ENCODE assay signal across 14 cellular contexts in the genomic region with DNA sequence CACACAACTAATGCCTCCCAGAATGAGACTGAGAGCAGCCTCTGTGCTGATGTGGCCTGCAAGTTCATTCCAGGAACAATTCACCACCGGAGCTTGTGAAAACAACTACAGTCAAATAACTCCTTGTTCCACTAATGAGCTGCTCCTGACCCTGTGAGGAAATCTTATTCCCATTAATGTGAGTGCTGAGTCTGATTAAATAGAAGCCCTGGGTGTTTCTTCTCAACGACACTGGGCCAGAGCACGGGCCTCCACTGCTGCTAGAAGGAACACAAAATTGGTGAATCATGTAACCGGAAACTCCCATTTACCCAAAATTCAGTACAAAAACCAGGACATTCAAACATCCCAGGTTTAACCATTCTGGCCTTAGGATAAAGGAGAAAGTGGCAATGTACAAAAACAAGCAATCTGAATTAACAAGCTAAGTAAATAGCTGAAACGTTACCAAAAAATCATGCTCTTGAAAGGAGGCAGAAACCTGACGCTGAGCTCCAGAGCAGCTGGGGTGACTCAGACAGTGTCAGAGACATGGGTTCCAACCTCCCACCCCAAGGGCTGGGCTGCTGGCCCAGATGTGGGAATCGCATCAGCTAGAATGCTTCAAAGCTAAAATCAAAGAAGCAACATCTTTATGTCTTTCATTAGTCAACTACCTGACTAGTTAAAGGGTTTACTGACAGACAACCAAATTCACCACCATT. TPM values are rescaled to one million over a fixed set of nuclear protein-coding genes. Genes with fewer than 3 reads are reported as not detected.
DNase-seq lines count a peak whose midpoint lies in the region; ATAC-seq, FAIRE-seq and TF ChIP-seq lines count a peak whose summit lies in the region.
"Had no signal": no experiment of that assay in that cellular context is flagged by ENCODE, and none has a peak within 500 bp of the region (broad histone marks: within the 10 kb centered on the region; RNA-seq: fewer than 3 reads in every experiment).

No MANE protein-coding gene starts in this region.

- no peaks in the 10 kb centered on the region for H3K27me3 ChIP-seq in HCT116 (ENCODE audit: insufficient read depth, low read length)
- H3K27me3 ChIP-seq in astrocyte (ENCODE audit: insufficient read depth, low read length) = no peaks in the 10 kb centered on the region
- no peaks in the 10 kb centered on the region for H3K27me3 ChIP-seq in heart right ventricle

- no peaks in the 10 kb centered on the region for H3K9me2 ChIP-seq in HCT116 (ENCODE audit: insufficient read depth)

- H3K27ac ChIP-seq in HCT116 (ENCODE audit: low read depth, low read length) (peak overlapping the region; percentile 64), astrocyte (ENCODE audit: low read depth, low read length) (peak overlapping the region; percentile 51), heart right ventricle (peak overlapping the region in 5 of 10 donors; percentile 17 to 66 (median 36))

- H3K4me2 ChIP-seq in HCT116 (ENCODE audit: low read length) (peak overlapping the region; percentile 55), astrocyte (ENCODE audit: low read length) (peak overlapping the region; percentile 38)

- H3K27me3 Mint-ChIP-seq in astrocyte (ENCODE audit: low read depth, unreplicated experiment) = no peaks in the 10 kb centered on the region
- H3K27me3 Mint-ChIP-seq: activated CD4-positive, alpha-beta T cell treated with anti-CD3 and anti-CD28 coated beads, Interleukin-2, amount 10 ng/mL, durations not matched to agents 7 days and 5 days; progenitor cell of endocrine pancreas had no signal

- RAD21 ChIA-PET in HCT116 (lab: Charles Lee; ENCODE audit: low non-redundant PET in 1 of 2, low total read pairs in 2 of 2, uncharacterized antibody in 2 of 2, unreplicated experiment in 2 of 2) = no interaction called here

- no peak overlapping the region for H3K4me3 Mint-ChIP-seq in astrocyte (ENCODE audit: unreplicated experiment)
- no peak overlapping the region for H3K4me3 Mint-ChIP-seq in stimulated activated effector memory CD8-positive, alpha-beta T cell treated with anti-CD3 and anti-CD28 coated beads, Interleukin-12 subunit alpha, Interleukin-12 subunit beta, amount 100 ng/mL, for 72 hours
- H3K4me3 Mint-ChIP-seq: activated CD4-positive, alpha-beta T cell treated with anti-CD3 and anti-CD28 coated beads, Interleukin-2, amount 10 ng/mL, durations not matched to agents 7 days and 5 days; immature natural killer cell had no signal

- 58 to 60% methylated on average over 7 of the region's 7 CpGs for WGBS in heart right ventricle, 2 donors

- H3K4me3 ChIP-seq in HCT116 (replicated peaks in 1 of 2; ENCODE audit: low read depth in 1 of 2, low read length in 2 of 2) (peak overlapping the region in 1 of 2 experiments; percentile 12; a peak in 1 of 4 replicates), astrocyte (ENCODE audit: insufficient read depth, low read depth, low read length) (no peak overlapping the region), heart right ventricle (no peak overlapping the region)

- H3K9ac ChIP-seq in HCT116 (ENCODE audit: low read length) (peak overlapping the region; percentile 15; the same call in 1 of the 2 replicates), astrocyte (ENCODE audit: low read length) (peak overlapping the region; percentile 42)

- TF ChIP-seq POLR2A in HCT116 (IDR thresholded peaks at IDR 0.05; ENCODE audit: borderline replicate concordance, extremely low read depth, insufficient read depth, insufficient read length) = no peak

- H3K27ac Mint-ChIP-seq in astrocyte (ENCODE audit: unreplicated experiment) = peak overlapping the region; percentile 5
- H3K27ac Mint-ChIP-seq in stimulated activated effector memory CD8-positive, alpha-beta T cell treated with anti-CD3 and anti-CD28 coated beads, Interleukin-12 subunit alpha, Interleukin-12 subunit beta, amount 100 ng/mL, for 72 hours = no peak overlapping the region
- H3K27ac Mint-ChIP-seq: activated CD4-positive, alpha-beta T cell treated with anti-CD3 and anti-CD28 coated beads, Interleukin-2, amount 10 ng/mL, durations not matched to agents 7 days and 5 days; immature natural killer cell; progenitor cell of endocrine pancreas had no signal

- TF ChIP-seq RAD21 in HCT116 (IDR thresholded peaks at IDR 0.05; ENCODE audit: low read depth) = no peak

- peaks cover 23 to 28% of the 10 kb centered on the region in 2 experiments for H3K4me1 ChIP-seq in HCT116 (ENCODE audit: control insufficient read depth in 1 of 2, insufficient read depth in 2 of 2, low read length in 2 of 2)
- peaks cover 16% of the 10 kb centered on the region for H3K4me1 ChIP-seq in astrocyte (ENCODE audit: insufficient read depth, low read length)
- peaks cover 0 to 19% (median 7%) of the 10 kb centered on the region in 9 donors for H3K4me1 ChIP-seq in heart right ventricle

- BruUV-seq in HCT116 (replicated peaks; lab: Mats Ljungman, UMichigan) = no TSS peak

- intact Hi-C loops in HCT116 (cut with micrococcal nuclease) (no loop called here), heart right ventricle (cut with DNase I) (no loop called here)

- no peaks in the 10 kb centered on the region for H3K79me2 ChIP-seq in HCT116 (ENCODE audit: insufficient read depth, low read length)
- H3K79me2 ChIP-seq in astrocyte (ENCODE audit: insufficient read depth, low read length) = no peaks in the 10 kb centered on the region

- H3K4me1 Mint-ChIP-seq in astrocyte (ENCODE audit: low read depth, unreplicated experiment) = peaks cover 15% of the 10 kb centered on the region
- no peaks in the 10 kb centered on the region for H3K4me1 Mint-ChIP-seq in stimulated activated effector memory CD8-positive, alpha-beta T cell treated with anti-CD3 and anti-CD28 coated beads, Interleukin-12 subunit alpha, Interleukin-12 subunit beta, amount 100 ng/mL, for 72 hours
- H3K4me1 Mint-ChIP-seq: activated CD4-positive, alpha-beta T cell treated with anti-CD3 and anti-CD28 coated beads, Interleukin-2, amount 10 ng/mL, durations not matched to agents 7 days and 5 days; immature natural killer cell had no signal

- peak; percentile 74 for ATAC-seq in HCT116
- peak in 7 of 8 donors; percentile 51 to 74 (median 62) for ATAC-seq in heart right ventricle
- no peak for ATAC-seq in GM21367 (IDR thresholded peaks at IDR 0.05; ENCODE audit: unreplicated experiment)
- ATAC-seq in HG03342 (IDR thresholded peaks at IDR 0.05; ENCODE audit: unreplicated experiment) = no peak
- no peak for ATAC-seq in stimulated activated effector memory CD8-positive, alpha-beta T cell treated with anti-CD3 and anti-CD28 coated beads, Interleukin-12 subunit alpha, Interleukin-12 subunit beta, amount 100 ng/mL, for 72 hours

- H3K9me3 ChIP-seq in HCT116 (ENCODE audit: control insufficient read depth in 1 of 2, insufficient read depth in 1 of 2, low read depth in 1 of 2, low read length in 2 of 2) (no peaks in the 10 kb centered on the region), astrocyte (ENCODE audit: insufficient read depth, low read depth, low read length) (no peaks in the 10 kb centered on the region), heart right ventricle (no peaks in the 10 kb centered on the region)

- H4K20me1 ChIP-seq in HCT116 (ENCODE audit: insufficient read depth) (no peaks in the 10 kb centered on the region), astrocyte (ENCODE audit: insufficient read depth, low read length) (peaks cover 3% of the 10 kb centered on the region)

- POLR2A ChIA-PET in HCT116 (lab: Charles Lee) = no interaction called here

- CTCF ChIA-PET in HCT116 (lab: Charles Lee) = interaction anchor here (0.7 to 2.5 kb wide), 8 partner anchors 9 to 365 kb away, joined by 3 to 14 read pairs (median 4); no protein-coding TSS in a partner anchor

- peaks cover 12% of the 10 kb centered on the region for H3K36me3 Mint-ChIP-seq in astrocyte (ENCODE audit: low read depth, unreplicated experiment)
- peaks cover 45% of the 10 kb centered on the region for H3K36me3 Mint-ChIP-seq in stimulated activated effector memory CD8-positive, alpha-beta T cell treated with anti-CD3 and anti-CD28 coated beads, Interleukin-12 subunit alpha, Interleukin-12 subunit beta, amount 100 ng/mL, for 72 hours

- no peaks in the 10 kb centered on the region for H3K9me3 Mint-ChIP-seq in astrocyte (ENCODE audit: unreplicated experiment)
- H3K9me3 Mint-ChIP-seq in stimulated activated effector memory CD8-positive, alpha-beta T cell treated with anti-CD3 and anti-CD28 coated beads, Interleukin-12 subunit alpha, Interleukin-12 subunit beta, amount 100 ng/mL, for 72 hours = no peaks in the 10 kb centered on the region
- H3K9me3 Mint-ChIP-seq: immature natural killer cell had no signal

- peaks cover 0 to 2% of the 10 kb centered on the region in 2 experiments; a peak in 2 of 4 replicates for H3K36me3 ChIP-seq in HCT116 (ENCODE audit: control insufficient read depth in 1 of 2, insufficient read depth in 2 of 2, low read length in 2 of 2)
- no peaks in the 10 kb centered on the region for H3K36me3 ChIP-seq in astrocyte (ENCODE audit: insufficient read depth, low read length)
- H3K36me3 ChIP-seq in heart right ventricle = peaks cover 0 to 58% (median 4%) of the 10 kb centered on the region in 9 donors

- H2AFZ ChIP-seq in HCT116 (ENCODE audit: low read depth, low read length, poor library complexity, severe bottlenecking) (no peak overlapping the region), astrocyte (ENCODE audit: low read depth, low read length) (no peak overlapping the region)

- FAIRE-seq in astrocyte (lab: Jason Lieb, UNC) = no peak

- no peak for TF ChIP-seq CTCF in HCT116 (IDR thresholded peaks at IDR 0.05 in 2 of 3, conservative IDR thresholded peaks at IDR 0.05 in 1 of 3; ENCODE audit: borderline replicate concordance in 1 of 3, insufficient read depth in 1 of 3, low read depth in 2 of 3, low read length in 2 of 3)
- no peak for TF ChIP-seq CTCF in astrocyte (IDR thresholded peaks at IDR 0.05; ENCODE audit: insufficient read depth, low read depth, low read length)
- TF ChIP-seq CTCF in heart right ventricle (IDR thresholded peaks at IDR 0.05) = no peak

- DNase-seq in HCT116 (ENCODE audit: low read depth, low spot score) = peak; percentile 15
- peak; percentile 78 for DNase-seq in astrocyte (ENCODE audit: low read depth)
- DNase-seq in heart right ventricle = peak in 1 of 2 donors; percentile 25
- peak; percentile 24 for DNase-seq in superior temporal gyrus (ENCODE audit: extremely low spot score)
- DNase-seq in NCI-H774 (lab: John Stamatoyannopoulos, UW) = no peak
- no peak for DNase-seq in stimulated activated effector memory CD8-positive, alpha-beta T cell treated with anti-CD3 and anti-CD28 coated beads, Interleukin-12 subunit alpha, Interleukin-12 subunit beta, amount 100 ng/mL, for 72 hours (ENCODE audit: low spot score in 2 of 2)
- DNase-seq: activated CD4-positive, alpha-beta T cell treated with anti-CD3 and anti-CD28 coated beads, Interleukin-2, amount 10 ng/mL, durations not matched to agents 7 days and 5 days; central memory CD4-positive, alpha-beta T cell; GDM1; immature natural killer cell; KBM-7 had no signal

RNA-seq across cellular contexts. Expression of a gene that starts 26.7 kb away (rescaled TPM):
- total RNA-seq in HCT116 (2021; ENCODE audit: unreplicated experiment) (32.8 TPM), astrocyte (15.6 and 17.6 TPM in 2 replicates), heart right ventricle (10 to 100 TPM; 14.8 to 25.3 (median 19.8) TPM)
- 36.2 and 36.3 TPM in 2 replicates for polyA plus RNA-seq in HCT116 (2012)
- 100 to 1,000 TPM in 1 of 2 donors, 10 to 100 TPM in 1; 19.8 to 105 TPM for polyA plus RNA-seq in heart right ventricle

RNA-seq across cellular contexts. Expression of a gene that starts 59.9 kb away (rescaled TPM):
- total RNA-seq in HCT116 (2021; ENCODE audit: unreplicated experiment) (0.42 TPM), astrocyte (0.24 and 0.32 TPM in 2 replicates), heart right ventricle (under 1 TPM; 0.04 to 0.16 (median 0.07) TPM)
- 0.07 and 0.10 TPM in 2 replicates for polyA plus RNA-seq in HCT116 (2012)
- polyA plus RNA-seq in heart right ventricle = under 1 TPM; 0.03 to 0.29 TPM
- polyA plus RNA-seq: immature natural killer cell had no signal

Comparison
In these comparisons a context has a peak if more than half of its experiments do, and no peak if none do; other contexts are left out.
1. ATAC-seq: peak in HCT116 (single experiment) and heart right ventricle (7 of 8); none in GM21367 (single experiment), HG03342 (single experiment) and stimulated activated effector memory CD8-positive, alpha-beta T cell treated with anti-CD3 and anti-CD28 coated beads, Interleukin-12 subunit alpha, Interleukin-12 subunit beta, amount 100 ng/mL, for 72 hours (single experiment).
2. DNase-seq: peak in HCT116 (single experiment), astrocyte (single experiment) and superior temporal gyrus (single experiment); none in NCI-H774 (single experiment) and stimulated activated effector memory CD8-positive, alpha-beta T cell treated with anti-CD3 and anti-CD28 coated beads, Interleukin-12 subunit alpha, Interleukin-12 subunit beta, amount 100 ng/mL, for 72 hours (0 of 2).